In genomic region chr10:124625831-124626238, GRCh38 we compare ENCODE assay signal across 1 cellular context.
TF ChIP-seq lines count a peak whose summit lies in the region.

No MANE protein-coding gene starts in this region.

TF ChIP-seq in H1, 55 proteins besides CTCF, POLR2A, EP300 and RAD21 (continued from another document):
- TF ChIP-seq RNF2 (IDR thresholded peaks at IDR 0.05; ENCODE audit: borderline replicate concordance, low read depth, low read length, missing control alignments, poor library complexity, severe bottlenecking) (no peak), GTF2F1 (IDR thresholded peaks at IDR 0.05; ENCODE audit: borderline replicate concordance, low read depth, low read length) (no peak), E2F6 (IDR thresholded peaks at IDR 0.05) (no peak), ATF3 (IDR thresholded peaks at IDR 0.05; ENCODE audit: insufficient read depth, low read depth, low read length) (no peak), NANOG (IDR thresholded peaks at IDR 0.05; ENCODE audit: insufficient read depth, low read depth, low read length, poor library complexity, severe bottlenecking) (no peak), HDAC2 (IDR thresholded peaks at IDR 0.05; ENCODE audit: borderline replicate concordance in 1 of 2, low read depth in 2 of 2, low read length in 2 of 2) (no peak), SIRT6 (IDR thresholded peaks at IDR 0.05; ENCODE audit: low read length) (no peak), KDM5A (IDR thresholded peaks at IDR 0.05; ENCODE audit: low read length) (no peak), JUND (IDR thresholded peaks at IDR 0.05; ENCODE audit: low read length) (no peak), JUN (IDR thresholded peaks at IDR 0.05; ENCODE audit: low read depth, low read length) (no peak), TCF12 (IDR thresholded peaks at IDR 0.05; ENCODE audit: low read depth, low read length) (no peak), TAF1 (IDR thresholded peaks at IDR 0.05; ENCODE audit: low read depth, low read length) (no peak), EGR1 (IDR thresholded peaks at IDR 0.05; ENCODE audit: borderline replicate concordance, low read depth, low read length) (no peak), ZNF274 (IDR thresholded peaks at IDR 0.05; ENCODE audit: borderline replicate concordance, extremely low read depth, low read length) (no peak), SIX5 (IDR thresholded peaks at IDR 0.05; ENCODE audit: low read depth, low read length) (no peak), CREB1 (IDR thresholded peaks at IDR 0.05) (no peak)
